Comparison of ENCODE assay signal across 19 cellular contexts in genomic region chr6:30750379-30750668, GRCh38. TPM values are rescaled to one million over a fixed set of nuclear protein-coding genes. Genes with fewer than 3 reads are reported as not detected.
DNase-seq lines count a peak whose midpoint lies in the region; ATAC-seq and TF ChIP-seq lines count a peak whose summit lies in the region.
"Had no signal": no experiment of that assay in that cellular context is flagged by ENCODE, and none has a peak within 500 bp of the region (broad histone marks: within the 10 kb centered on the region; RNA-seq: fewer than 3 reads in every experiment).

No MANE protein-coding gene starts in this region.

- no peak for ATAC-seq in gastroesophageal sphincter
- ATAC-seq: activated T-cell treated with anti-CD3 and anti-CD28 coated beads, Interleukin-2, amount 50 U/mL, for 72 hours; lower lobe of right lung had no signal

- BruUV-seq in Calu3 (replicated peaks; lab: Mats Ljungman, UMichigan) = no TSS peak

- no peaks in the 10 kb centered on the region for H3K27me3 ChIP-seq in SJSA1 (replicated peaks)
- no peaks in the 10 kb centered on the region for H3K27me3 ChIP-seq in gastroesophageal sphincter
- H3K27me3 ChIP-seq in prostate gland (replicated peaks; ENCODE audit: insufficient read depth) = no peaks in the 10 kb centered on the region
- H3K27me3 ChIP-seq: adrenal gland, BLaER1, neural progenitor cell had no signal

- no peak overlapping the region for H3K4me3 ChIP-seq in SJSA1
- no peak overlapping the region for H3K4me3 ChIP-seq in gastroesophageal sphincter
- no peak overlapping the region for H3K4me3 ChIP-seq in prostate gland
- H3K4me3 ChIP-seq: adrenal gland, BLaER1, coronary artery, lower lobe of right lung, neural progenitor cell had no signal

- H3K4me1 ChIP-seq in SJSA1 (replicated peaks) (peaks cover 83% of the 10 kb centered on the region), gastroesophageal sphincter (peaks cover 0 to 33% (median 8%) of the 10 kb centered on the region in 3 donors), prostate gland (replicated peaks) (no peaks in the 10 kb centered on the region)
- H3K4me1 ChIP-seq: neural progenitor cell had no signal

- CTCF ChIA-PET in Calu3 (lab: Charles Lee) = interaction anchor here (0.6 kb wide), 1 partner anchor 9 kb away, joined by 3 read pairs; no protein-coding TSS in a partner anchor

- DNase-seq in Calu3 = no peak
- no peak for DNase-seq in SJSA1 (ENCODE audit: low read depth in 1 of 2, low spot score in 2 of 2)
- DNase-seq in prostate gland (ENCODE audit: low spot score) = no peak
- DNase-seq in GM20000 (ENCODE audit: low spot score) = no peak
- DNase-seq in foreskin melanocyte = no peak
- DNase-seq in OCI-M2 (lab: John Stamatoyannopoulos, UW; ENCODE audit: unreplicated experiment) = no peak
- DNase-seq in COLO668 (lab: John Stamatoyannopoulos, UW; ENCODE audit: unreplicated experiment) = no peak
- DNase-seq: activated CD4-positive, alpha-beta T cell treated with anti-CD3 and anti-CD28 coated beads, Interleukin-2, amount 50 U/mL, for 48 hours; activated T-cell treated with anti-CD3 and anti-CD28 coated beads, Interleukin-2, amount 50 U/mL, for 72 hours; adrenal gland; Karpas-422; lower lobe of right lung; NCI-H2029; NCI-H748 treated with DMSO at 0.1 percent for 48 hours; SHP77 treated with DMSO at 0.1 percent for 48 hours had no signal

- H3K27ac Mint-ChIP-seq in Calu3 (ENCODE audit: unreplicated experiment) = peak overlapping the region; percentile 98
- H3K27ac Mint-ChIP-seq: activated T-cell treated with anti-CD3 and anti-CD28 coated beads, Interleukin-2, amount 50 U/mL, for 72 hours; neural progenitor cell had no signal

- TF ChIP-seq CTCF in Calu3 (IDR thresholded peaks at IDR 0.05; ENCODE audit: unreplicated experiment) = no peak
- TF ChIP-seq CTCF in gastroesophageal sphincter (IDR thresholded peaks at IDR 0.05) = no peak
- TF ChIP-seq CTCF in prostate gland (IDR thresholded peaks at IDR 0.05) = no peak
- TF ChIP-seq CTCF in GM20000 (IDR thresholded peaks at IDR 0.05; ENCODE audit: extremely low read depth, missing control alignments) = no peak

- H3K4me3 Mint-ChIP-seq in Calu3 (ENCODE audit: low read depth, unreplicated experiment) = peak overlapping the region; percentile 59
- H3K4me3 Mint-ChIP-seq: activated T-cell treated with anti-CD3 and anti-CD28 coated beads, Interleukin-2, amount 50 U/mL, for 72 hours; neural progenitor cell had no signal

- H3K27ac ChIP-seq in SJSA1 = peak overlapping the region; percentile 1; the same call in 1 of the 2 replicates
- peak overlapping the region in 3 of 4 donors; percentile 10 to 88 (median 33) for H3K27ac ChIP-seq in gastroesophageal sphincter
- H3K27ac ChIP-seq in prostate gland = peak overlapping the region; percentile 9 to 39
- H3K27ac ChIP-seq: BLaER1, lower lobe of right lung, neural progenitor cell had no signal

- TF ChIP-seq EP300 in gastroesophageal sphincter (IDR thresholded peaks at IDR 0.05) = no peak

- H3K9me3 ChIP-seq in SJSA1 (replicated peaks) (no peaks in the 10 kb centered on the region), gastroesophageal sphincter (no peaks in the 10 kb centered on the region), prostate gland (no peaks in the 10 kb centered on the region)
- H3K9me3 ChIP-seq: adrenal gland, BLaER1, lower lobe of right lung had no signal

- peaks cover 61% of the 10 kb centered on the region for H3K4me1 Mint-ChIP-seq in Calu3 (ENCODE audit: low read depth, unreplicated experiment)

- H3K36me3 ChIP-seq in SJSA1 (no peaks in the 10 kb centered on the region), gastroesophageal sphincter (no peaks in the 10 kb centered on the region), prostate gland (no peaks in the 10 kb centered on the region)
- H3K36me3 ChIP-seq: adrenal gland, BLaER1, lower lobe of right lung, neural progenitor cell had no signal

- H3K27me3 Mint-ChIP-seq in Calu3 (ENCODE audit: unreplicated experiment) = no peaks in the 10 kb centered on the region

- no peaks in the 10 kb centered on the region for H3K9me3 Mint-ChIP-seq in Calu3 (ENCODE audit: low read depth, unreplicated experiment)
- H3K9me3 Mint-ChIP-seq: activated T-cell treated with anti-CD3 and anti-CD28 coated beads, Interleukin-2, amount 50 U/mL, for 72 hours; neural progenitor cell had no signal

- peaks cover 56% of the 10 kb centered on the region for H3K36me3 Mint-ChIP-seq in Calu3 (ENCODE audit: insufficient read depth, unreplicated experiment)
- H3K36me3 Mint-ChIP-seq: neural progenitor cell had no signal

- intact Hi-C loops in Calu3 (cut with micrococcal nuclease; ENCODE audit: unreplicated experiment) (no loop called here), prostate gland (cut with DNase I) (no loop called here)

- TF ChIP-seq POLR2A in gastroesophageal sphincter (IDR thresholded peaks at IDR 0.05) (no peak), prostate gland (IDR thresholded peaks at IDR 0.05) (no peak)

RNA-seq across cellular contexts. Expression of gene IER3, which starts 6.0 kb away (rescaled TPM):
- total RNA-seq in Calu3 (2022) (270 and 458 TPM in 2 replicates), gastroesophageal sphincter (10 to 100 TPM in 3 of 4 donors, 1 to 10 TPM in 1; 5.6 to 31.9 (median 11.3) TPM), prostate gland (10 to 100 TPM; 13.9 to 26.4 TPM)
- 119 and 139 TPM in 2 replicates for total RNA-seq in SJSA1 (2014; rRNA removed; shearing (Covaris generic))

RNA-seq across cellular contexts. Expression of gene FLOT1, which starts 7.8 kb away (rescaled TPM):
- total RNA-seq in Calu3 (2022) (240 and 243 TPM in 2 replicates), gastroesophageal sphincter (100 to 1,000 TPM; 104 to 191 (median 152) TPM), prostate gland (100 to 1,000 TPM; 117 to 133 TPM)
- 200 and 254 TPM in 2 replicates for total RNA-seq in SJSA1 (2014; rRNA removed; shearing (Covaris generic))

RNA-seq across cellular contexts. Expression of gene TUBB, which starts 30.2 kb away (rescaled TPM):
- 967 and 1,123 TPM in 2 replicates for total RNA-seq in Calu3 (2022)
- 1,157 and 1,642 TPM in 2 replicates for total RNA-seq in SJSA1 (2014; rRNA removed; shearing (Covaris generic))
- 100 to 1,000 TPM; 184 to 351 (median 236) TPM for total RNA-seq in gastroesophageal sphincter
- total RNA-seq in prostate gland = 100 to 1,000 TPM; 196 to 270 TPM

RNA-seq across cellular contexts. Expression of gene MDC1, which starts 33.2 kb away (rescaled TPM):
- 62.4 and 66.6 TPM in 2 replicates for total RNA-seq in Calu3 (2022)
- 8.4 and 8.6 TPM in 2 replicates for total RNA-seq in SJSA1 (2014; rRNA removed; shearing (Covaris generic))
- total RNA-seq in gastroesophageal sphincter = 10 to 100 TPM in 3 of 4 donors, 1 to 10 TPM in 1; 9.8 to 16.7 (median 13.1) TPM
- 10 to 100 TPM; 20.5 to 26.3 TPM for total RNA-seq in prostate gland

RNA-seq across cellular contexts. Expression of gene NRM, which starts 59.5 kb away (rescaled TPM):
- total RNA-seq in Calu3 (2022) = 22.8 and 30.2 TPM in 2 replicates
- total RNA-seq in SJSA1 (2014; rRNA removed; shearing (Covaris generic)) = 6.8 and 10.0 TPM in 2 replicates
- total RNA-seq in gastroesophageal sphincter = 1 to 10 TPM; 3.0 to 8.2 (median 6.0) TPM
- total RNA-seq in prostate gland = 1 to 10 TPM; 5.9 to 7.3 TPM
